8 cellular contexts compared by ENCODE assay signal in genomic region chr22:45435544-45436139, GRCh38. TPM values are rescaled to one million over a fixed set of nuclear protein-coding genes. Genes with fewer than 3 reads are reported as not detected.
DNase-seq lines count a peak whose midpoint lies in the region; ATAC-seq and TF ChIP-seq lines count a peak whose summit lies in the region.

No MANE protein-coding gene starts in this region.

- no peaks in the 10 kb centered on the region for H3K79me2 ChIP-seq in SK-N-SH (ENCODE audit: insufficient read depth)

- peak overlapping the region; percentile 71 for H2AFZ ChIP-seq in SK-N-SH (ENCODE audit: low read depth)

- DNase-seq in EH (ENCODE audit: low read depth) (peak; percentile 90), MG63 (peak; percentile 81), SK-N-SH (peak; percentile 89), glomerular endothelial cell (ENCODE audit: extremely low read depth, low read depth, low spot score) (peak; percentile 68), occipital lobe (lab: John Stamatoyannopoulos, UW) (peak; percentile 73)
- peak; percentile 87 for DNase-seq in activated naive CD4-positive, alpha-beta T cell treated with anti-CD3 and anti-CD28 coated beads, Interleukin-2, amount 10 ng/mL, durations not matched to agents 7 days and 5 days

- H3K27me3 ChIP-seq in MG63 (no peaks in the 10 kb centered on the region), SK-N-SH (ENCODE audit: insufficient read depth) (no peaks in the 10 kb centered on the region), subcutaneous abdominal adipose tissue (ENCODE audit: control insufficient read depth in 5 of 5, insufficient read depth in 4 of 5, low read length in 5 of 5) (peaks cover 0 to 6% (median 0%) of the 10 kb centered on the region in 5 donors)

- 19% methylated on average over 12 of the region's 20 CpGs for WGBS in SK-N-SH (ENCODE audit: low lambda C conversion rate)

- TF ChIP-seq CTCF in SK-N-SH (IDR thresholded peaks at IDR 0.05) = peak; percentile 96

- H3K9me2 ChIP-seq in SK-N-SH = no peaks in the 10 kb centered on the region

- no peak overlapping the region for H3K4me3 ChIP-seq in MG63
- H3K4me3 ChIP-seq in SK-N-SH (ENCODE audit: low read depth in 2 of 2, low read length in 1 of 2) = no peak overlapping the region; a peak in 1 of 4 replicates
- H3K4me3 ChIP-seq in subcutaneous abdominal adipose tissue (ENCODE audit: low read depth in 1 of 5, low read length in 5 of 5) = peak overlapping the region in 4 of 5 donors; percentile 51 to 64 (median 55)

- no peaks in the 10 kb centered on the region for H3K9me3 Mint-ChIP-seq in activated naive CD4-positive, alpha-beta T cell treated with anti-CD3 and anti-CD28 coated beads, Interleukin-2, amount 10 ng/mL, durations not matched to agents 7 days and 5 days

- H3K36me3 ChIP-seq in MG63 (no peaks in the 10 kb centered on the region), SK-N-SH (replicated peaks in 1 of 2; ENCODE audit: control insufficient read depth in 1 of 2, insufficient read depth in 2 of 2, low read length in 1 of 2) (no peaks in the 10 kb centered on the region), subcutaneous abdominal adipose tissue (ENCODE audit: control insufficient read depth in 5 of 5, insufficient read depth in 5 of 5, low read length in 5 of 5) (no peaks in the 10 kb centered on the region)

- H3K9ac ChIP-seq in SK-N-SH (no peak overlapping the region), subcutaneous abdominal adipose tissue (ENCODE audit: low read length in 5 of 5) (peak overlapping the region in 3 of 5 donors; percentile 35 to 60 (median 48))

- H4K20me1 ChIP-seq in SK-N-SH (ENCODE audit: insufficient read depth) = no peaks in the 10 kb centered on the region

- peaks cover 2% of the 10 kb centered on the region for H3K36me3 Mint-ChIP-seq in activated naive CD4-positive, alpha-beta T cell treated with anti-CD3 and anti-CD28 coated beads, Interleukin-2, amount 10 ng/mL, durations not matched to agents 7 days and 5 days

- no peaks in the 10 kb centered on the region for H3K9me3 ChIP-seq in MG63
- no peaks in the 10 kb centered on the region for H3K9me3 ChIP-seq in SK-N-SH
- no peaks in the 10 kb centered on the region for H3K9me3 ChIP-seq in subcutaneous abdominal adipose tissue (ENCODE audit: control insufficient read depth in 5 of 5, low read length in 5 of 5)

- peak; percentile 86 for TF ChIP-seq RAD21 in SK-N-SH (IDR thresholded peaks at IDR 0.05; ENCODE audit: low read length)

- H3K4me1 ChIP-seq in SK-N-SH (ENCODE audit: control insufficient read depth in 1 of 2, insufficient read depth in 2 of 2, low read depth in 1 of 2, low read length in 1 of 2) = peaks cover 0 to 7% of the 10 kb centered on the region in 2 experiments; a peak in 1 of 4 replicates
- H3K4me1 ChIP-seq in subcutaneous abdominal adipose tissue (ENCODE audit: control insufficient read depth in 5 of 5, insufficient read depth in 5 of 5, low read length in 5 of 5) = peaks cover 4 to 13% (median 10%) of the 10 kb centered on the region in 5 donors

- H3K4me3 Mint-ChIP-seq in activated naive CD4-positive, alpha-beta T cell treated with anti-CD3 and anti-CD28 coated beads, Interleukin-2, amount 10 ng/mL, durations not matched to agents 7 days and 5 days = no peak overlapping the region

- POLR2A ChIA-PET in SK-N-SH (lab: Yijun Ruan, JAX) = interaction anchor here (0.6 kb wide), 1 partner anchor 64 kb away, joined by 4 read pairs; no protein-coding TSS in a partner anchor

- no peaks in the 10 kb centered on the region for H3F3A ChIP-seq in SK-N-SH (replicated peaks; ENCODE audit: insufficient read depth)

- no peak for ATAC-seq in HG03139 (IDR thresholded peaks at IDR 0.05; ENCODE audit: unreplicated experiment)

- H3K27ac ChIP-seq in SK-N-SH (ENCODE audit: low read depth in 2 of 2, low read length in 1 of 2) = peak overlapping the region; percentile 5 to 16; a peak in 2 of 4 replicates
- peak overlapping the region; percentile 37 for H3K27ac ChIP-seq in subcutaneous abdominal adipose tissue (ENCODE audit: low read depth, low read length)

- no peak overlapping the region for H3K4me2 ChIP-seq in SK-N-SH

- no peak overlapping the region for H3K27ac Mint-ChIP-seq in activated naive CD4-positive, alpha-beta T cell treated with anti-CD3 and anti-CD28 coated beads, Interleukin-2, amount 10 ng/mL, durations not matched to agents 7 days and 5 days

- peaks cover 17% of the 10 kb centered on the region for H3K4me1 Mint-ChIP-seq in activated naive CD4-positive, alpha-beta T cell treated with anti-CD3 and anti-CD28 coated beads, Interleukin-2, amount 10 ng/mL, durations not matched to agents 7 days and 5 days

- H3K27me3 Mint-ChIP-seq in activated naive CD4-positive, alpha-beta T cell treated with anti-CD3 and anti-CD28 coated beads, Interleukin-2, amount 10 ng/mL, durations not matched to agents 7 days and 5 days = peaks cover 4% of the 10 kb centered on the region

- CTCF ChIA-PET in SK-N-SH (lab: Yijun Ruan, JAX) = interaction anchor here (0.6 to 2.8 kb wide), 7 partner anchors 16 to 167 kb away, joined by 3 to 7 read pairs (median 4); partner anchors contain the start of gene FAM118A
- CTCF ChIA-PET in activated naive CD4-positive, alpha-beta T cell treated with anti-CD3 and anti-CD28 coated beads, Interleukin-2, amount 10 ng/mL, durations not matched to agents 7 days and 5 days (lab: Charles Lee) = interaction anchor here (1.4 kb wide), 1 partner anchor 164 kb away, joined by 7 read pairs; no protein-coding TSS in a partner anchor

- TF ChIP-seq EP300 in SK-N-SH (IDR thresholded peaks at IDR 0.05; ENCODE audit: borderline replicate concordance in 1 of 2, low read depth in 1 of 2, low read length in 1 of 2) = no peak

TF ChIP-seq in SK-N-SH, 30 proteins besides CTCF, POLR2A, EP300 and RAD21 (continues in another document):
- TF ChIP-seq GABPA (IDR thresholded peaks at IDR 0.05; ENCODE audit: low read depth) (no peak), YY1 (IDR thresholded peaks at IDR 0.05; ENCODE audit: low read depth) (no peak), EZH2phosphoT487 (IDR thresholded peaks at IDR 0.05; ENCODE audit: borderline replicate concordance, low read depth) (no peak), SIN3A (IDR thresholded peaks at IDR 0.05; ENCODE audit: borderline replicate concordance, low read depth, low read length) (no peak), SMC3 (IDR thresholded peaks at IDR 0.05; ENCODE audit: low read depth, low read length) (peak; percentile 96), JUND (IDR thresholded peaks at IDR 0.05) (no peak), REST (IDR thresholded peaks at IDR 0.05; ENCODE audit: low read depth, low read length) (no peak), ZBTB33 (IDR thresholded peaks at IDR 0.05; ENCODE audit: borderline replicate concordance, low read depth) (no peak), TAF1 (IDR thresholded peaks at IDR 0.05; ENCODE audit: borderline replicate concordance, low read depth, low read length) (no peak), RCOR1 (IDR thresholded peaks at IDR 0.05; ENCODE audit: low read length) (peak; percentile 76)

RNA-seq across cellular contexts. Expression of gene RIBC2, which starts 22.1 kb away (rescaled TPM):
- total RNA-seq in MG63 (2014; rRNA removed; shearing (Covaris generic); ENCODE audit: low replicate concordance) = 0.56 TPM in 1 of 2 replicates, not detected in the other
- not detected in 2 replicates for polyA plus RNA-seq in SK-N-SH (2012; rRNA removed)
- polyA plus RNA-seq in SK-N-SH (2012; cell fraction: cytosol; rRNA removed) = not detected in 2 replicates
- polyA plus RNA-seq in SK-N-SH (2012; cell fraction: nucleus; rRNA removed) = not detected in 2 replicates
- total RNA-seq in glomerular endothelial cell = 0.23 TPM in 1 of 2 replicates, not detected in the other
- total RNA-seq in occipital lobe = not detected

RNA-seq across cellular contexts. Expression of gene SMC1B, which starts 22.2 kb away (rescaled TPM):
- not detected in 2 replicates for total RNA-seq in MG63 (2014; rRNA removed; shearing (Covaris generic); ENCODE audit: low replicate concordance)
- polyA plus RNA-seq in SK-N-SH (2012; rRNA removed) = not detected in 2 replicates
- polyA plus RNA-seq in SK-N-SH (2012; cell fraction: cytosol; rRNA removed) = not detected in 2 replicates
- not detected in 2 replicates for polyA plus RNA-seq in SK-N-SH (2012; cell fraction: nucleus; rRNA removed)
- total RNA-seq in glomerular endothelial cell (not detected in 2 replicates), occipital lobe (under 0.01 TPM)

Comparison
In these comparisons a context has a peak if more than half of its experiments do, and no peak if none do; other contexts are left out.
1. H3K4me3 ChIP-seq: peak in subcutaneous abdominal adipose tissue (4 of 5); none in MG63 (single experiment) and SK-N-SH (0 of 2).
2. Peak in every context shown above with its lines, with median percentiles within 50 percentile points of each other: DNase-seq.